ENCODE assay signal across 1 cellular context in the genomic region with DNA sequence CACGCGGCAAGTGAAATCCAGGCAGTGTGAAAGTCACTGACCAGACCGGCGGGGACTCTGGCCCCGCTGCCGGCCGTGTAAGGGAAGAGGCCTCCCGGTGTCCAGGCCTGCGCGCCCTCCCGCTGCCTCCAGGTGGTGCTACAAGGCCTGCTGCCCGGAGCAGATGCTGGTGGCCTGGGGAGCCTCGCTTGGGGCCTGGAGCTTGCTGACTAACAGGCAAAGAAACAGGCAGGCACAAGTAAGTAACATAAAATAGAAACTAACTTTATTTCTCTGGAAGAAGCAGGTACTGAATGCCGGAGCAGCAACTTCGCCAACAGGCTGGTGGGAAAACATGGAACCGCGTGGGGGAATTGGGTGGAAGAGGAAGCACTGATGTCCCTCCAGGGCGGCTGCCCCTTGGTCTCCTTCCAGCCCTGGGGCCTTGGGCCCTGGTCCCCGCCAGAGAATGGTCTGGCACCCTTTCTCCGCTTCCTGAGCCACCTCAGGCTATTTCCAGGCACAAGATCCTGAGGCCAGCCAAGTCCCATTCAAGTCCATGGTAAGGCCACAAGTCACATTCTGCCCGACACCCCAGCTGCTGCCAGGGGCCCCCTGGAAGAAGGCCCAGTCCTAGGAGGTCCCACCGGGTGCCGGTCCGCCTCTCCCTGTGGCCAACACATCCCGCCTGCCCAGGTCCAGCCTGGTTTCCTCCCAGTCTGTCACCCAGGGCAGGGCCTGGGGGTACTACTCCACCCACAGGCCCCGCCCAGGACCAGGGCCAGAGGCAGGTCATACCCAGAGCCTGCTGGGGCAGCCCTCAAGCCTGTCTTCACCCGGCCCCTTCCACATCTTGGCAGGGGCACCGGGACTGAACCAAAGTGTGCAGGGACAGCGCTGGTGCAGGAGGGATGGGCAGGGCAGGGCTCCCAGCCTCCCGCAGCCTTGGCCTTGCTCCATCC.
TF ChIP-seq lines count a peak whose summit lies in the region.

No MANE protein-coding gene starts in this region.

TF ChIP-seq in HepG2, 621 proteins besides CTCF, POLR2A, EP300 and RAD21 (continued from another document and continues in another):
- TF ChIP-seq CENPT (CRISPR knock-in tag; IDR thresholded peaks at IDR 0.05; ENCODE audit: low read depth) (no peak), DPF2 (CRISPR knock-in tag; IDR thresholded peaks at IDR 0.05; ENCODE audit: borderline replicate concordance, low read depth) (no peak), HIVEP1 (CRISPR knock-in tag; IDR thresholded peaks at IDR 0.05) (no peak), NR2F2 (IDR thresholded peaks at IDR 0.05; ENCODE audit: borderline replicate concordance, low read depth) (no peak), NRL (CRISPR knock-in tag; IDR thresholded peaks at IDR 0.05; ENCODE audit: borderline replicate concordance) (no peak), ZNF746 (CRISPR knock-in tag; IDR thresholded peaks at IDR 0.05) (no peak), ISL2 (CRISPR knock-in tag; IDR thresholded peaks at IDR 0.05) (0 out of 2 replicates have a peak, but pooled peaks have one; percentile 31), HNRNPH1 (optimal IDR thresholded peaks at IDR 0.05; ENCODE audit: low read depth, low read length) (no peak), RNF2 (conservative IDR thresholded peaks at IDR 0.05; ENCODE audit: low read depth) (no peak), ZNF382 (CRISPR knock-in tag; IDR thresholded peaks at IDR 0.05; ENCODE audit: borderline replicate concordance) (no peak), ZNF678 (CRISPR knock-in tag; IDR thresholded peaks at IDR 0.05) (no peak), SALL1 (CRISPR knock-in tag; IDR thresholded peaks at IDR 0.05) (peak; percentile 74), ZNF326 (CRISPR knock-in tag; IDR thresholded peaks at IDR 0.05; ENCODE audit: borderline replicate concordance) (no peak), ZNF556 (CRISPR knock-in tag; IDR thresholded peaks at IDR 0.05; ENCODE audit: borderline replicate concordance) (peak; percentile 37; the same call in 1 of the 2 replicates), NFRKB (IDR thresholded peaks at IDR 0.05) (no peak), ZNF567 (CRISPR knock-in tag; IDR thresholded peaks at IDR 0.05; ENCODE audit: borderline replicate concordance) (no peak), MAZ (IDR thresholded peaks at IDR 0.05; ENCODE audit: borderline replicate concordance, low read depth, low read length) (0 out of 2 replicates have a peak, but pooled peaks have one; percentile 29), MAZ (CRISPR knock-in tag; IDR thresholded peaks at IDR 0.05; ENCODE audit: low read depth) (no peak), NFYB (CRISPR knock-in tag; IDR thresholded peaks at IDR 0.05) (no peak), CBX1 (IDR thresholded peaks at IDR 0.05; ENCODE audit: low read depth) (no peak), ZBTB38 (CRISPR knock-in tag; IDR thresholded peaks at IDR 0.05) (peak; percentile 29; the same call in 1 of the 2 replicates), AGO2 (optimal IDR thresholded peaks at IDR 0.05; ENCODE audit: low read depth, low read length) (no peak), NFKB2 (CRISPR knock-in tag; IDR thresholded peaks at IDR 0.05; ENCODE audit: borderline replicate concordance) (peak; percentile 66; the same call in 1 of the 2 replicates), TAF1 (CRISPR knock-in tag; IDR thresholded peaks at IDR 0.05) (no peak), ZFAT (CRISPR knock-in tag; conservative IDR thresholded peaks at IDR 0.05) (no peak), PAXIP1 (CRISPR knock-in tag; conservative IDR thresholded peaks at IDR 0.05) (no peak), WIZ (CRISPR knock-in tag; IDR thresholded peaks at IDR 0.05) (no peak), ZFP37 (CRISPR knock-in tag; IDR thresholded peaks at IDR 0.05; ENCODE audit: borderline replicate concordance) (no peak), XRCC5 (optimal IDR thresholded peaks at IDR 0.05; ENCODE audit: low read length) (peak; percentile 89), JUNB (CRISPR knock-in tag; IDR thresholded peaks at IDR 0.05; ENCODE audit: borderline replicate concordance) (no peak), ZNF768 (CRISPR knock-in tag; IDR thresholded peaks at IDR 0.05) (peak; percentile 71; the same call in 1 of the 2 replicates), KLF9 (CRISPR knock-in tag; IDR thresholded peaks at IDR 0.05; ENCODE audit: low read depth) (no peak), ZNF484 (CRISPR knock-in tag; IDR thresholded peaks at IDR 0.05; ENCODE audit: borderline replicate concordance, low read depth) (no peak), STAG1 (CRISPR knock-in tag; IDR thresholded peaks at IDR 0.05) (peak; percentile 88), ZNF275 (CRISPR knock-in tag; IDR thresholded peaks at IDR 0.05; ENCODE audit: borderline replicate concordance) (no peak), HIC2 (CRISPR knock-in tag; IDR thresholded peaks at IDR 0.05; ENCODE audit: low read depth) (no peak), ZNF530 (CRISPR knock-in tag; IDR thresholded peaks at IDR 0.05; ENCODE audit: low read depth) (no peak), TRIM22 (IDR thresholded peaks at IDR 0.05) (no peak), ZNF670 (CRISPR knock-in tag; IDR thresholded peaks at IDR 0.05; ENCODE audit: borderline replicate concordance) (no peak), ZNF563 (CRISPR knock-in tag; IDR thresholded peaks at IDR 0.05) (no peak), ZNF780A (CRISPR knock-in tag; IDR thresholded peaks at IDR 0.05) (no peak), TCF12 (IDR thresholded peaks at IDR 0.05) (no peak), TCF12 (CRISPR knock-in tag; IDR thresholded peaks at IDR 0.05) (no peak), ZNF331 (CRISPR knock-in tag; IDR thresholded peaks at IDR 0.05) (no peak), REL (CRISPR knock-in tag; conservative IDR thresholded peaks at IDR 0.05) (no peak)
- TF ChIP-seq, protein P1, sequence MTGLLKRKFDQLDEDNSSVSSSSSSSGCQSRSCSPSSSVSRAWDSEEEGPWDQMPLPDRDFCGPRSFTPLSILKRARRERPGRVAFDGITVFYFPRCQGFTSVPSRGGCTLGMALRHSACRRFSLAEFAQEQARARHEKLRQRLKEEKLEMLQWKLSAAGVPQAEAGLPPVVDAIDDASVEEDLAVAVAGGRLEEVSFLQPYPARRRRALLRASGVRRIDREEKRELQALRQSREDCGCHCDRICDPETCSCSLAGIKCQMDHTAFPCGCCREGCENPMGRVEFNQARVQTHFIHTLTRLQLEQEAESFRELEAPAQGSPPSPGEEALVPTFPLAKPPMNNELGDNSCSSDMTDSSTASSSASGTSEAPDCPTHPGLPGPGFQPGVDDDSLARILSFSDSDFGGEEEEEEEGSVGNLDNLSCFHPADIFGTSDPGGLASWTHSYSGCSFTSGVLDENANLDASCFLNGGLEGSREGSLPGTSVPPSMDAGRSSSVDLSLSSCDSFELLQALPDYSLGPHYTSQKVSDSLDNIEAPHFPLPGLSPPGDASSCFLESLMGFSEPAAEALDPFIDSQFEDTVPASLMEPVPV (CRISPR knock-in tag; IDR thresholded peaks at IDR 0.05) = no peak
- TF ChIP-seq, protein P2, sequence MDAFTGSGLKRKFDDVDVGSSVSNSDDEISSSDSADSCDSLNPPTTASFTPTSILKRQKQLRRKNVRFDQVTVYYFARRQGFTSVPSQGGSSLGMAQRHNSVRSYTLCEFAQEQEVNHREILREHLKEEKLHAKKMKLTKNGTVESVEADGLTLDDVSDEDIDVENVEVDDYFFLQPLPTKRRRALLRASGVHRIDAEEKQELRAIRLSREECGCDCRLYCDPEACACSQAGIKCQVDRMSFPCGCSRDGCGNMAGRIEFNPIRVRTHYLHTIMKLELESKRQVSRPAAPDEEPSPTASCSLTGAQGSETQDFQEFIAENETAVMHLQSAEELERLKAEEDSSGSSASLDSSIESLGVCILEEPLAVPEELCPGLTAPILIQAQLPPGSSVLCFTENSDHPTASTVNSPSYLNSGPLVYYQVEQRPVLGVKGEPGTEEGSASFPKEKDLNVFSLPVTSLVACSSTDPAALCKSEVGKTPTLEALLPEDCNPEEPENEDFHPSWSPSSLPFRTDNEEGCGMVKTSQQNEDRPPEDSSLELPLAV (CRISPR knock-in tag; conservative IDR thresholded peaks at IDR 0.05; ENCODE audit: low read depth) = no peak
- TF ChIP-seq, protein P3, sequence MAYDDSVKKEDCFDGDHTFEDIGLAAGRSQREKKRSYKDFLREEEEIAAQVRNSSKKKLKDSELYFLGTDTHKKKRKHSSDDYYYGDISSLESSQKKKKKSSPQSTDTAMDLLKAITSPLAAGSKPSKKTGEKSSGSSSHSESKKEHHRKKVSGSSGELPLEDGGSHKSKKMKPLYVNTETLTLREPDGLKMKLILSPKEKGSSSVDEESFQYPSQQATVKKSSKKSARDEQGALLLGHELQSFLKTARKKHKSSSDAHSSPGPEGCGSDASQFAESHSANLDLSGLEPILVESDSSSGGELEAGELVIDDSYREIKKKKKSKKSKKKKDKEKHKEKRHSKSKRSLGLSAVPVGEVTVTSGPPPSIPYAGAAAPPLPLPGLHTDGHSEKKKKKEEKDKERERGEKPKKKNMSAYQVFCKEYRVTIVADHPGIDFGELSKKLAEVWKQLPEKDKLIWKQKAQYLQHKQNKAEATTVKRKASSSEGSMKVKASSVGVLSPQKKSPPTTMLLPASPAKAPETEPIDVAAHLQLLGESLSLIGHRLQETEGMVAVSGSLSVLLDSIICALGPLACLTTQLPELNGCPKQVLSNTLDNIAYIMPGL (CRISPR knock-in tag; IDR thresholded peaks at IDR 0.05; ENCODE audit: borderline replicate concordance in 1 of 2, low read depth in 1 of 2) = peak; percentile 46 to 60; a peak in 2 of 4 replicates
